Comparison of ENCODE assay signal across 19 cellular contexts in genomic region chr4:186604124-186604627, GRCh38.
"Had no signal": no experiment of that assay in that cellular context is flagged by ENCODE, and none has a peak within 500 bp of the region (broad histone marks: within the 10 kb centered on the region; RNA-seq: fewer than 3 reads in every experiment).

No MANE protein-coding gene starts in this region.

- ATAC-seq: left lobe of liver, natural killer cell had no signal

- H3K27ac ChIP-seq: thyroid gland, VCaP had no signal

- H3K27ac Mint-ChIP-seq: activated naive CD4-positive, alpha-beta T cell treated with anti-CD3 and anti-CD28 coated beads, Interleukin-2, amount 50 U/mL, for 24 hours; natural killer cell had no signal

- H3K4me1 Mint-ChIP-seq: activated naive CD4-positive, alpha-beta T cell treated with anti-CD3 and anti-CD28 coated beads, Interleukin-2, amount 50 U/mL, for 24 hours; natural killer cell had no signal

- H3K4me3 Mint-ChIP-seq: activated naive CD4-positive, alpha-beta T cell treated with anti-CD3 and anti-CD28 coated beads, Interleukin-2, amount 50 U/mL, for 24 hours; natural killer cell had no signal

- DNase-seq: activated CD4-positive, alpha-beta T cell treated with anti-CD3 and anti-CD28 coated beads, Interleukin-2, amount 50 U/mL, for 1 hour; activated CD4-positive, CD25-positive, alpha-beta regulatory T cell treated with anti-CD3 and anti-CD28 coated beads, Interleukin-2, amount 50 U/mL, for 72 hours; activated CD8-positive, alpha-beta memory T cell treated with anti-CD3 and anti-CD28 coated beads, Interleukin-2, amount 50 U/mL, for 4 hours; activated effector memory CD4-positive, alpha-beta T cell treated with anti-CD3 and anti-CD28 coated beads, Interleukin-2, amount 50 U/mL, for 16 hours; activated T-cell treated with anti-CD3 and anti-CD28 coated beads, Interleukin-2, amount 50 U/mL, for 48 hours; cerebellar nuclear complex; cortex of kidney; head of caudate nucleus; kidney; natural killer cell; posterior cingulate gyrus; retina; stimulated activated CD4-positive, alpha-beta T cell treated with anti-CD3 and anti-CD28 coated beads, Interleukin-1b, Interleukin-23, amount 100 ng/mL, for 48 hours; stimulated activated CD8-positive, alpha-beta memory T cell treated with anti-CD3 and anti-CD28 coated beads, Interleukin-4, amount 100 ng/mL, for 48 hours; stimulated activated naive CD4-positive, alpha-beta T cell; thyroid gland had no signal

- H3K9me3 ChIP-seq: thyroid gland had no signal

- H3K9me3 Mint-ChIP-seq: activated naive CD4-positive, alpha-beta T cell treated with anti-CD3 and anti-CD28 coated beads, Interleukin-2, amount 50 U/mL, for 24 hours had no signal
